Comparison of ENCODE assay signal across 22 cellular contexts in the genomic region with DNA sequence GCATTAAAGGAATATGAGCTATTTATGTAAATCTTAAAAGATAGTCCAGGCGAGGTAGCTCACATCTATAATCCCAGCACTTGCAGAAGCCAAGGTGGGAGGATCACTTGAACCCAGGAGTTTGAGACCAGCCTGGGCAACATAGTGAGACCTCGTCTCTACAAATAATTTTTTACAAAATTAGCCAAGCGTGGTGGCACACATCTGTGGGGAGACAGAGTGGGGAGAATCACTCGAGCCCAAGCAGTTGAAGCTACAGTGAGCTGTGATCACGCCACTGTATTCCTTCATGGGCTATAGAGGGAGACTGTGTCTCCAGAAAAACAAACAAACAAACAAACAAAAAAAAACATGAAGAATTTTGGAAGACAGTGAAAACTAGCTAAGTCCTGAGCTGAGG. TPM values are rescaled to one million over a fixed set of nuclear protein-coding genes. Genes with fewer than 3 reads are reported as not detected.
A peak's percentile ranks its signal among the peaks of the same experiment; 100 is the strongest.
DNase-seq lines count a peak whose midpoint lies in the region; ATAC-seq and TF ChIP-seq lines count a peak whose summit lies in the region.
"Had no signal": no experiment of that assay in that cellular context is flagged by ENCODE, and none has a peak within 500 bp of the region (broad histone marks: within the 10 kb centered on the region; RNA-seq: fewer than 3 reads in every experiment).

No MANE protein-coding gene starts in this region.

- peaks cover 28% of the 10 kb centered on the region for H3K36me3 Mint-ChIP-seq in CD4-positive, alpha-beta T cell (ENCODE audit: low read depth)
- peaks cover 12% of the 10 kb centered on the region for H3K36me3 Mint-ChIP-seq in central memory CD8-positive, alpha-beta T cell (ENCODE audit: insufficient read depth)
- H3K36me3 Mint-ChIP-seq: activated naive CD4-positive, alpha-beta T cell treated with anti-CD3 and anti-CD28 coated beads, Interleukin-2, amount 50 U/mL, for 72 hours had no signal

- H3K9me3 Mint-ChIP-seq in CD4-positive, alpha-beta T cell = no peaks in the 10 kb centered on the region
- H3K9me3 Mint-ChIP-seq in central memory CD8-positive, alpha-beta T cell = no peaks in the 10 kb centered on the region
- H3K9me3 Mint-ChIP-seq: activated naive CD4-positive, alpha-beta T cell treated with anti-CD3 and anti-CD28 coated beads, Interleukin-2, amount 50 U/mL, for 72 hours had no signal

- CTCF ChIA-PET in CD4-positive, alpha-beta T cell (lab: Charles Lee) = no interaction called here

- no peak overlapping the region for H3K27ac ChIP-seq in CD4-positive, alpha-beta T cell (ENCODE audit: low read depth, low read length)
- H3K27ac ChIP-seq in SJCRH30 = no peak overlapping the region
- H3K27ac ChIP-seq: A549, BLaER1, ovary, RWPE1 had no signal

- no peak overlapping the region for H3K4me3 Mint-ChIP-seq in CD4-positive, alpha-beta T cell
- no peak overlapping the region for H3K4me3 Mint-ChIP-seq in central memory CD8-positive, alpha-beta T cell

- no peaks in the 10 kb centered on the region for H3K27me3 ChIP-seq in CD4-positive, alpha-beta T cell (ENCODE audit: control insufficient read depth, insufficient read depth, low read length)
- no peaks in the 10 kb centered on the region for H3K27me3 ChIP-seq in SJCRH30
- H3K27me3 ChIP-seq: BLaER1, ovary had no signal

- H3K4me1 Mint-ChIP-seq in CD4-positive, alpha-beta T cell (ENCODE audit: low read depth) = peaks cover 47% of the 10 kb centered on the region
- H3K4me1 Mint-ChIP-seq in central memory CD8-positive, alpha-beta T cell = peaks cover 39% of the 10 kb centered on the region

- no peaks in the 10 kb centered on the region for H3K4me1 ChIP-seq in SJCRH30

- no peak overlapping the region for H3K4me3 ChIP-seq in SJCRH30
- H3K4me3 ChIP-seq: A549, BLaER1, lung, ovary had no signal

- POLR2A ChIA-PET in CD4-positive, alpha-beta T cell (lab: Charles Lee) = no interaction called here

- no peaks in the 10 kb centered on the region for H3K9me3 ChIP-seq in CD4-positive, alpha-beta T cell (ENCODE audit: control insufficient read depth, low read length)
- H3K9me3 ChIP-seq in SJCRH30 (replicated peaks) = no peaks in the 10 kb centered on the region
- H3K9me3 ChIP-seq: A549, ovary had no signal

- no peak for ATAC-seq in CD4-positive, alpha-beta T cell (ENCODE audit: poor library complexity)
- ATAC-seq in GM21528 (IDR thresholded peaks at IDR 0.05; ENCODE audit: low FRiP score, unreplicated experiment) (peak; percentile 29), HG03066 (IDR thresholded peaks at IDR 0.05; ENCODE audit: low read depth, unreplicated experiment) (peak; percentile 49), GM21381 (IDR thresholded peaks at IDR 0.05; ENCODE audit: unreplicated experiment) (no peak)
- ATAC-seq in central memory CD8-positive, alpha-beta T cell (replicated peaks; ENCODE audit: extremely low read depth, poor library complexity, severe bottlenecking) = no peak
- ATAC-seq: A549; activated naive CD4-positive, alpha-beta T cell treated with anti-CD3 and anti-CD28 coated beads, Interleukin-2, amount 50 U/mL, for 72 hours; right cardiac atrium had no signal

- TF ChIP-seq CTCF in CD4-positive, alpha-beta T cell (IDR thresholded peaks at IDR 0.05) = no peak

- no peaks in the 10 kb centered on the region for H3K36me3 ChIP-seq in SJCRH30
- H3K36me3 ChIP-seq: ovary had no signal

- no peak for DNase-seq in CD4-positive, alpha-beta T cell
- no peak for DNase-seq in central memory CD8-positive, alpha-beta T cell (ENCODE audit: low spot score in 2 of 2)
- DNase-seq in iPS-NIHi7 (ENCODE audit: extremely low spot score) = no peak
- DNase-seq in OCI-M1 (lab: John Stamatoyannopoulos, UW) = no peak
- DNase-seq in SJCRH30 = no peak
- DNase-seq: activated CD4-positive, alpha-beta T cell treated with anti-CD3 and anti-CD28 coated beads for 1 hour; erythroblast; foreskin melanocyte; hippocampal formation; NCI-H510A; ovary; right cardiac atrium; stimulated activated CD4-positive, alpha-beta T cell treated with anti-CD3 and anti-CD28 coated beads, Interleukin-12 subunit alpha, Interleukin-12 subunit beta, amount 100 ng/mL, for 4 hours; substantia nigra had no signal

- peak overlapping the region; percentile 20 for H3K27ac Mint-ChIP-seq in CD4-positive, alpha-beta T cell
- peak overlapping the region; percentile 22 for H3K27ac Mint-ChIP-seq in central memory CD8-positive, alpha-beta T cell (ENCODE audit: low read depth)

- intact Hi-C loops in CD4-positive, alpha-beta T cell (cut with DNase I, micrococcal nuclease) = no loop called here

- H3K27me3 Mint-ChIP-seq in CD4-positive, alpha-beta T cell = no peaks in the 10 kb centered on the region
- no peaks in the 10 kb centered on the region for H3K27me3 Mint-ChIP-seq in central memory CD8-positive, alpha-beta T cell

RNA-seq across cellular contexts. Expression of gene HERC4, which starts 28.4 kb away (rescaled TPM):
- 10 to 100 TPM; 46.0 to 46.8 TPM for total RNA-seq in CD4-positive, alpha-beta T cell
- total RNA-seq in SJCRH30 (2014; rRNA removed; shearing (Covaris generic)) = 16.8 and 19.3 TPM in 2 replicates

Comparison
In these comparisons a context has a peak if more than half of its experiments do, and no peak if none do; other contexts are left out.
1. ATAC-seq: peak in GM21528 (single experiment) and HG03066 (single experiment); none in CD4-positive, alpha-beta T cell (single experiment), central memory CD8-positive, alpha-beta T cell (single experiment) and GM21381 (single experiment).